In the genomic region with DNA sequence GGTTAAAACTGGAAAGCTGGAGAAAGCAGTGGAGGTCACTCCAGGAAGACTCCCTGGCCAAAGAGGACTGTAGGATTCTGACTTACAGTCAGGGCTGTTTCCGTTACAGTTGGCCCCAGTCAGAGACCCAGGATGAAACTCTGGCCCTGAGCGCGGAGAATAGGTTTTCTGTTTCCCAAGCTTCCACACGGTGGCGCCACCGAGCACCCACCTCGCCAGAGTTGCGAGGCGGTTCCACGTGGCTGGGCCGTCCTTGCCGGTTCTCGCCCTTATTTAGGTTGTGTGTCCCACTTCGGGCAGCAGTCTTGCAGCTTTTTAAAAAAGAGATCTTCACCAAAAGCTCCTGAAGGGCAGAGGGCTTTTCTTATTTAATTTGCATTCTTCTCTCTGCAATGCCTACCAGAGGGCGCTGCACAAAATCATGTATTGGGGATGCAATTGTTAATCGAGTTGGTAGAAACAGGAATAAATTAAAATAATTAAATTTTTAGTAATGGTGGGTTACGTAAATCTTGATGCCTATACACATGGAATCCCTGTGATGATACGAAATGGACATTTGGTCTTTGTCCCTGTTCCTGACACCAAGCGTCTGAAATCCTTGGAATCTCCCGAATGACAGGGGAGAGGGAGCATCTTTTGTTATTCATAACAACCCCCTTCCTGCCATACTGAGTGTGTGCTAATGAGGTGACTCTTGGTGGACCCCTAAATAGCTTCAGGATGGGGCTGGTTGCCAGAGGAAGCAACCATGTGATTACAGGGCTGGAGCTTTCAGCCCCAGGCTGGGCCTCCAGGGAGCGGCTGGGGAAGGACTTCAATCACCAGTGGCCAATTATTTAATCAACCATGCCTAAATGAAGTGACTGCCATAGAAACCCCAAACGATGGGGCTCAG, we compare ENCODE assay signal across 8 cellular contexts. TPM values are rescaled to one million over a fixed set of nuclear protein-coding genes. Genes with fewer than 3 reads are reported as not detected.
DNase-seq lines count a peak whose midpoint lies in the region; ATAC-seq and TF ChIP-seq lines count a peak whose summit lies in the region.

No MANE protein-coding gene starts in this region.

- peak; percentile 55 to 67 (median 60) for ATAC-seq in T-cell (replicated peaks in 1 of 4)
- no peak for ATAC-seq in GM21786 (IDR thresholded peaks at IDR 0.05; ENCODE audit: unreplicated experiment)

- peaks cover 19 to 29% of the 10 kb centered on the region in 2 donors for H3K27me3 Mint-ChIP-seq in T-cell

- H3K4me1 ChIP-seq in HAP-1 (no peaks in the 10 kb centered on the region), ascending aorta (peaks cover 0 to 9% of the 10 kb centered on the region in 2 donors), iPS-20b (ENCODE audit: insufficient read depth, low read length) (peaks cover 5% of the 10 kb centered on the region; the same call in 1 of the 2 replicates)

- in situ Hi-C loops in HAP-1 (cut with MboI; ENCODE audit: low sequenced_read_pairs) = no loop called here

- peaks cover 0 to 5% (median 4%) of the 10 kb centered on the region in 3 donors for H3K4me1 Mint-ChIP-seq in T-cell

- H3K4me3 Mint-ChIP-seq in T-cell = no peak overlapping the region

- DNase-seq in AG09319 (ENCODE audit: extremely low read depth, low read depth) (no peak), HAP-1 (ENCODE audit: low spot score in 2 of 2) (peak; percentile 8 to 78), T-cell (peak in 33 of 34 experiments; percentile 28 to 64 (median 50)), ascending aorta (ENCODE audit: low spot score in 2 of 2) (peak in 1 of 2 donors; percentile 67), medulla oblongata (ENCODE audit: extremely low spot score) (no peak)
- peak; percentile 75 to 82 for DNase-seq in stimulated activated CD4-positive, alpha-beta T cell treated with anti-CD3 and anti-CD28 coated beads, Interleukin-2, amount 100 ng/mL, for 24 hours

- intact Hi-C loops in ascending aorta (cut with DNase I) = loop anchor here (1.0 kb wide), 1 partner anchor 29 kb away; no protein-coding TSS in a partner anchor

- TF ChIP-seq CTCF in AG09319 (IDR thresholded peaks at IDR 0.05; ENCODE audit: low read depth, low read length) = peak; percentile 67
- peak; percentile 65 to 77 (median 70) for TF ChIP-seq CTCF in ascending aorta (IDR thresholded peaks at IDR 0.05)

- H3K27ac Mint-ChIP-seq in T-cell = no peak overlapping the region

- no peaks in the 10 kb centered on the region for H3K9me3 ChIP-seq in HAP-1
- H3K9me3 ChIP-seq in ascending aorta = no peaks in the 10 kb centered on the region
- no peaks in the 10 kb centered on the region for H3K9me3 ChIP-seq in iPS-20b (ENCODE audit: insufficient read depth, low read depth, low read length)

- CTCF ChIA-PET in T-cell (lab: Charles Lee) = interaction anchor here in 1 of 2 donors (1.0 kb wide), 1 partner anchor 30 kb away, joined by 3 read pairs; no protein-coding TSS in a partner anchor

- no peaks in the 10 kb centered on the region for H3K36me3 Mint-ChIP-seq in T-cell

- POLR2A ChIA-PET in T-cell (lab: Charles Lee) = no interaction called here

- peak overlapping the region in 1 of 2 donors; percentile 1 for H3K27ac ChIP-seq in ascending aorta
- no peak overlapping the region for H3K27ac ChIP-seq in iPS-20b (ENCODE audit: low read length)

- H3K36me3 ChIP-seq in HAP-1 (replicated peaks) (no peaks in the 10 kb centered on the region), ascending aorta (no peaks in the 10 kb centered on the region), iPS-20b (ENCODE audit: insufficient read depth, low read depth, low read length) (no peaks in the 10 kb centered on the region)

- no peak overlapping the region for H3K4me3 ChIP-seq in HAP-1
- no peak overlapping the region for H3K4me3 ChIP-seq in ascending aorta
- H3K4me3 ChIP-seq in iPS-20b (ENCODE audit: low read length) = peak overlapping the region; percentile 30; the same call in 1 of the 2 replicates

- H3K27me3 ChIP-seq in HAP-1 (ENCODE audit: low read depth) (0 out of 2 replicates have a peak, but pooled peaks cover 3% of the 10 kb centered on the region), ascending aorta (no peaks in the 10 kb centered on the region), iPS-20b (ENCODE audit: insufficient read depth, low read length) (no peaks in the 10 kb centered on the region)

- peaks cover 3 to 5% (median 5%) of the 10 kb centered on the region in 3 donors for H3K9me3 Mint-ChIP-seq in T-cell

- peak overlapping the region; percentile 30; the same call in 1 of the 2 replicates for H3K9ac ChIP-seq in iPS-20b (ENCODE audit: low read depth, low read length)

RNA-seq across cellular contexts. Expression of gene S100A7, which starts 5.5 kb away (rescaled TPM):
- total RNA-seq in T-cell (not detected), ascending aorta (not detected)

RNA-seq across cellular contexts. Expression of gene S100A7A, which starts 49.7 kb away (rescaled TPM):
- total RNA-seq in T-cell (not detected), ascending aorta (not detected)

Comparison
In these comparisons a context has a peak if more than half of its experiments do, and no peak if none do; other contexts are left out.
1. DNase-seq: peak in HAP-1 (2 of 2), T-cell (33 of 34) and stimulated activated CD4-positive, alpha-beta T cell treated with anti-CD3 and anti-CD28 coated beads, Interleukin-2, amount 100 ng/mL, for 24 hours (2 of 2); none in AG09319 (single experiment) and medulla oblongata (single experiment).